ENCODE assay signal across 10 cellular contexts in the genomic region with DNA sequence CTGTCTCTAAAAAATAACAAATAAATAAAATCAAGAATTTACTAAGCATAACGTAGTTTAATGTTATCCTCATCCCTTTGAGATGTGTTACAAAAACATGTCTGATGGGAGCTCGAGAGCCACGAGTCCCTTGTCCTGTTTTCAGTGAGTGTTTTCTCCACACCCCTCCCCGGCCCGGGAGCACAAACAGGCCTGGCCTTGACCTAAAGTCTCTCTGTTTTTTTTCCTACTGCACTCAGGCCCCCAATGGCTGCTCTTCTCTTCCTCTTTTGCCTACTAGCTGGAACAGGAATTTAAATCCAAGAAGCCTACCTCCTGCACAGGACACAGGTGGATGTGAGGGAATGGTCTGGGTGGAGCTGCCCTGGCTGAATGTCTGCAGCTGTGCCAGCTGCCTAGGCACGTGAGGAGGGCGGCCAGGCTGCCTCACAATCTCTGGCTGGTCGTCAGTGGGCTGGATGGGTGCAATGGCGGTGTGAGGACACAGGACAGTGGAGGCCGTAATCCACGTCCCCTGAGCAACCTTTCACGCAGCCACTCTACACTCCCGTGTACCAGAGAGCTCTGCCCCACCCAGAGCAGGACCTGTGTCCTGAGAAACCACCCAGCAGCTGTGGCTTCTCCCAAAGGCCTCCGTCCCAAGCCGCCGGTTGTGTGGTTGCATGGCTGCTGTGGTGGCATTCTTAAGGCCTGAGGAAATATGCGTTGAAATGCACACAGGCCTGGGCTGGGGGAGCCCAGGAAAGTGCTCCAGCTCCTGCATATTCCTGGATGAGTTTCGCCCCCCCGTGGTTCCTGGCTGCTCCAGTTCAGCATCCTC.
"Had no signal": no experiment of that assay in that cellular context is flagged by ENCODE, and none has a peak within 500 bp of the region (broad histone marks: within the 10 kb centered on the region; RNA-seq: fewer than 3 reads in every experiment).

No MANE protein-coding gene starts in this region.

- DNase-seq: activated CD4-positive, alpha-beta T cell treated with anti-CD3 and anti-CD28 coated beads, Interleukin-2, amount 50 U/mL, for 4 hours; activated naive CD4-positive, alpha-beta T cell treated with anti-CD3 and anti-CD28 coated beads for 36 hours; activated naive CD8-positive, alpha-beta T cell treated with anti-CD3 and anti-CD28 coated beads, Interleukin-2, amount 50 U/mL, for 24 hours; aorta; gastrocnemius medialis; naive thymus-derived CD8-positive, alpha-beta T cell; stimulated activated naive CD8-positive, alpha-beta T cell treated with anti-CD3 and anti-CD28 coated beads, Interleukin-15, amount 100 ng/mL, for 72 hours had no signal

- H3K4me3 Mint-ChIP-seq: activated naive CD4-positive, alpha-beta T cell treated with anti-CD3 and anti-CD28 coated beads for 36 hours; activated naive CD8-positive, alpha-beta T cell treated with anti-CD3 and anti-CD28 coated beads, Interleukin-2, amount 50 U/mL, for 24 hours; naive thymus-derived CD8-positive, alpha-beta T cell; stimulated activated naive CD8-positive, alpha-beta T cell treated with anti-CD3 and anti-CD28 coated beads, Interleukin-15, amount 100 ng/mL, for 72 hours had no signal

- H3K36me3 ChIP-seq: gastrocnemius medialis, left lung, neutrophil had no signal

- H3K27ac Mint-ChIP-seq: activated naive CD4-positive, alpha-beta T cell treated with anti-CD3 and anti-CD28 coated beads for 36 hours; activated naive CD8-positive, alpha-beta T cell treated with anti-CD3 and anti-CD28 coated beads, Interleukin-2, amount 50 U/mL, for 24 hours; activated T-helper 2 cell treated with anti-CD3 and anti-CD28 coated beads, Interferon-gamma antibody, Interleukin-2, Interleukin-4, amounts not matched to agents 10 μg/mL and 5 μg/mL and 100 μg/mL, durations not matched to agents 14 hours and 24 hours and 36 hours; stimulated activated naive CD8-positive, alpha-beta T cell treated with anti-CD3 and anti-CD28 coated beads, Interleukin-15, amount 100 ng/mL, for 72 hours had no signal

- H3K27ac ChIP-seq: gastrocnemius medialis, left lung, neutrophil had no signal

- H3K36me3 Mint-ChIP-seq: naive thymus-derived CD8-positive, alpha-beta T cell had no signal

- ATAC-seq: activated naive CD8-positive, alpha-beta T cell treated with anti-CD3 and anti-CD28 coated beads, Interleukin-2, amount 50 U/mL, for 24 hours; left lung; naive thymus-derived CD8-positive, alpha-beta T cell; stimulated activated naive CD8-positive, alpha-beta T cell treated with anti-CD3 and anti-CD28 coated beads, Interleukin-15, amount 100 ng/mL, for 72 hours had no signal

- H3K9me3 ChIP-seq: gastrocnemius medialis, left lung, neutrophil had no signal

- H3K4me3 ChIP-seq: gastrocnemius medialis, left lung had no signal

- H3K9me3 Mint-ChIP-seq: activated naive CD4-positive, alpha-beta T cell treated with anti-CD3 and anti-CD28 coated beads for 36 hours; activated naive CD8-positive, alpha-beta T cell treated with anti-CD3 and anti-CD28 coated beads, Interleukin-2, amount 50 U/mL, for 24 hours; activated T-helper 2 cell treated with anti-CD3 and anti-CD28 coated beads, Interferon-gamma antibody, Interleukin-2, Interleukin-4, amounts not matched to agents 10 μg/mL and 5 μg/mL and 100 μg/mL, durations not matched to agents 14 hours and 24 hours and 36 hours; stimulated activated naive CD8-positive, alpha-beta T cell treated with anti-CD3 and anti-CD28 coated beads, Interleukin-15, amount 100 ng/mL, for 72 hours had no signal

- H3K4me1 ChIP-seq: gastrocnemius medialis, left lung had no signal

- H3K4me1 Mint-ChIP-seq: activated naive CD8-positive, alpha-beta T cell treated with anti-CD3 and anti-CD28 coated beads, Interleukin-2, amount 50 U/mL, for 24 hours; naive thymus-derived CD8-positive, alpha-beta T cell; stimulated activated naive CD8-positive, alpha-beta T cell treated with anti-CD3 and anti-CD28 coated beads, Interleukin-15, amount 100 ng/mL, for 72 hours had no signal
